35 cellular contexts compared by ENCODE assay signal in genomic region chr16:8971416-8971815, GRCh38.
"Had no signal": no experiment of that assay in that cellular context is flagged by ENCODE, and none has a peak within 500 bp of the region (broad histone marks: within the 10 kb centered on the region; RNA-seq: fewer than 3 reads in every experiment).

No MANE protein-coding gene starts in this region.

- DNase-seq: activated B cell treated with CpG ODN at 0.5 μM for 24 hours; activated CD4-positive, alpha-beta memory T cell treated with anti-CD3 and anti-CD28 coated beads for 36 hours; activated CD4-positive, alpha-beta T cell treated with anti-CD3 and anti-CD28 coated beads for 4 hours; activated CD4-positive, alpha-beta T cell treated with anti-CD3 and anti-CD28 coated beads, Interleukin-2, amount 10 ng/mL, durations not matched to agents 24 days and 14 days; activated CD4-positive, alpha-beta T cell treated with anti-CD3 and anti-CD28 coated beads, Interleukin-2, amount 50 U/mL, for 1 hour; activated CD4-positive, alpha-beta T cell treated with anti-CD3 and anti-CD28 coated beads, Interleukin-2, amount 50 U/mL, for 4 hours; activated CD4-positive, CD25-positive, alpha-beta regulatory T cell treated with anti-CD3 and anti-CD28 coated beads, Interleukin-2, amount 50 U/mL, for 72 hours; activated CD8-positive, alpha-beta memory T cell treated with anti-CD3 and anti-CD28 coated beads, Interleukin-2, amount 50 U/mL, for 4 hours; activated CD8-positive, alpha-beta T cell treated with anti-CD3 and anti-CD28 coated beads for 36 hours; activated effector memory CD4-positive, alpha-beta T cell treated with anti-CD3 and anti-CD28 coated beads, Interleukin-2, amount 50 U/mL, for 16 hours; activated gamma-delta T cell treated with Interleukin-2 at 50 U/mL for 16 hours; activated naive CD4-positive, alpha-beta T cell; activated naive CD4-positive, alpha-beta T cell treated with anti-CD3 and anti-CD28 coated beads for 36 hours; activated naive CD4-positive, alpha-beta T cell treated with anti-CD3 and anti-CD28 coated beads, Interleukin-2, amount 50 U/mL, for 16 hours; activated naive CD8-positive, alpha-beta T cell treated with anti-CD3 and anti-CD28 coated beads for 36 hours; activated T-cell treated with anti-CD3 and anti-CD28 coated beads for 4 hours; activated T-cell treated with anti-CD3 and anti-CD28 coated beads, Interleukin-2, amount 50 U/mL, for 1 hour; activated T-cell treated with anti-CD3 and anti-CD28 coated beads, Interleukin-2, amount 50 U/mL, for 4 hours; activated T-cell treated with anti-CD3 and anti-CD28 coated beads, Interleukin-2, amount 50 U/mL, for 72 hours; adrenal gland; amniotic stem cell; body of pancreas; brain microvascular endothelial cell; central memory CD4-positive, alpha-beta T cell; T-helper 2 cell; T-helper 9 cell had no signal

- H3K4me1 Mint-ChIP-seq: activated B cell treated with CpG ODN at 0.5 μM for 24 hours; activated CD4-positive, alpha-beta T cell treated with anti-CD3 and anti-CD28 coated beads, Interleukin-2, amount 10 ng/mL, durations not matched to agents 24 days and 14 days; activated naive CD8-positive, alpha-beta T cell treated with anti-CD3 and anti-CD28 coated beads for 36 hours; activated T-helper 17 cell treated with anti-CD3 and anti-CD28 coated beads, Interleukin-2, amount 50 U/mL, for 72 hours had no signal

- ATAC-seq: activated CD8-positive, alpha-beta T cell treated with anti-CD3 and anti-CD28 coated beads for 36 hours; activated naive CD4-positive, alpha-beta T cell treated with anti-CD3 and anti-CD28 coated beads, Interleukin-2, amount 50 U/mL, for 72 hours; activated T-cell treated with anti-CD3 and anti-CD28 coated beads, Interleukin-2, amount 50 U/mL, for 4 hours; activated T-cell treated with anti-CD3 and anti-CD28 coated beads, Interleukin-2, amount 50 U/mL, for 72 hours; activated T-helper 17 cell treated with anti-CD3 and anti-CD28 coated beads, Interleukin-2, amount 50 U/mL, for 72 hours; body of pancreas had no signal

- FAIRE-seq: astrocyte, TTC549 had no signal

- H3K4me1 ChIP-seq: body of pancreas, breast epithelium had no signal

- H3K27me3 ChIP-seq: adrenal gland, body of pancreas, brain microvascular endothelial cell, breast epithelium had no signal

- H3K36me3 ChIP-seq: adrenal gland, brain microvascular endothelial cell, breast epithelium had no signal

- H3K4me3 ChIP-seq: adrenal gland, body of pancreas, breast epithelium had no signal

- H3K27ac Mint-ChIP-seq: activated B cell treated with CpG ODN at 0.5 μM for 24 hours; activated CD4-positive, alpha-beta memory T cell treated with anti-CD3 and anti-CD28 coated beads for 36 hours; activated CD4-positive, alpha-beta T cell treated with anti-CD3 and anti-CD28 coated beads, Interleukin-2, amount 10 ng/mL, durations not matched to agents 24 days and 14 days; activated CD8-positive, alpha-beta T cell treated with anti-CD3 and anti-CD28 coated beads for 36 hours; activated naive CD4-positive, alpha-beta T cell treated with anti-CD3 and anti-CD28 coated beads for 36 hours; activated naive CD4-positive, alpha-beta T cell treated with anti-CD3 and anti-CD28 coated beads, Interleukin-2, amount 50 U/mL, for 72 hours; activated naive CD8-positive, alpha-beta T cell treated with anti-CD3 and anti-CD28 coated beads for 36 hours; activated T-cell treated with anti-CD3 and anti-CD28 coated beads, Interleukin-2, amount 50 U/mL, for 72 hours; activated T-helper 1 cell treated with anti-CD3 and anti-CD28 coated beads, Interleukin-12 subunit alpha, Interleukin-12 subunit beta, Interleukin-2, Interleukin-4 antibody, amounts not matched to agents 30 ng/mL and 10 ng/mL and 1 ng/mL, durations not matched to agents 14 hours and 24 hours and 36 hours; activated T-helper 17 cell treated with anti-CD3 and anti-CD28 coated beads, Interleukin-2, amount 50 U/mL, for 72 hours; T-helper 1 cell treated with Interleukin-12 subunit alpha and Interleukin-12 subunit beta and Interleukin-4 antibody, amounts not matched to agents 30 μg/mL and 1 μg/mL, for 36 hours; T-helper 2 cell treated with Interferon-gamma antibody and Interleukin-4, amounts not matched to agents 5 μg/mL and 100 μg/mL, for 36 hours had no signal

- H3K4me3 Mint-ChIP-seq: activated B cell treated with CpG ODN at 0.5 μM for 24 hours; activated CD4-positive, alpha-beta memory T cell treated with anti-CD3 and anti-CD28 coated beads for 36 hours; activated CD4-positive, alpha-beta T cell treated with anti-CD3 and anti-CD28 coated beads, Interleukin-2, amount 10 ng/mL, durations not matched to agents 24 days and 14 days; activated CD8-positive, alpha-beta T cell treated with anti-CD3 and anti-CD28 coated beads for 36 hours; activated naive CD4-positive, alpha-beta T cell treated with anti-CD3 and anti-CD28 coated beads for 36 hours; activated naive CD8-positive, alpha-beta T cell treated with anti-CD3 and anti-CD28 coated beads for 36 hours; activated T-cell treated with anti-CD3 and anti-CD28 coated beads, Interleukin-2, amount 50 U/mL, for 4 hours; activated T-cell treated with anti-CD3 and anti-CD28 coated beads, Interleukin-2, amount 50 U/mL, for 72 hours; activated T-helper 1 cell treated with anti-CD3 and anti-CD28 coated beads, Interleukin-12 subunit alpha, Interleukin-12 subunit beta, Interleukin-2, Interleukin-4 antibody, amounts not matched to agents 30 ng/mL and 10 ng/mL and 1 ng/mL, durations not matched to agents 14 hours and 24 hours and 36 hours; activated T-helper 17 cell treated with anti-CD3 and anti-CD28 coated beads, Interleukin-2, amount 50 U/mL, for 72 hours; T-helper 1 cell treated with Interleukin-12 subunit alpha and Interleukin-12 subunit beta and Interleukin-4 antibody, amounts not matched to agents 30 μg/mL and 1 μg/mL, for 36 hours; T-helper 2 cell treated with Interferon-gamma antibody and Interleukin-4, amounts not matched to agents 5 μg/mL and 100 μg/mL, for 36 hours had no signal

- H3K9me3 Mint-ChIP-seq: activated B cell treated with CpG ODN at 0.5 μM for 24 hours; activated CD4-positive, alpha-beta memory T cell treated with anti-CD3 and anti-CD28 coated beads for 36 hours; activated CD4-positive, alpha-beta T cell treated with anti-CD3 and anti-CD28 coated beads, Interleukin-2, amount 10 ng/mL, durations not matched to agents 24 days and 14 days; activated CD8-positive, alpha-beta T cell treated with anti-CD3 and anti-CD28 coated beads for 36 hours; activated naive CD4-positive, alpha-beta T cell treated with anti-CD3 and anti-CD28 coated beads for 36 hours; activated naive CD4-positive, alpha-beta T cell treated with anti-CD3 and anti-CD28 coated beads, Interleukin-2, amount 50 U/mL, for 72 hours; activated naive CD8-positive, alpha-beta T cell treated with anti-CD3 and anti-CD28 coated beads for 36 hours; activated T-cell treated with anti-CD3 and anti-CD28 coated beads, Interleukin-2, amount 50 U/mL, for 4 hours; activated T-cell treated with anti-CD3 and anti-CD28 coated beads, Interleukin-2, amount 50 U/mL, for 72 hours; activated T-helper 1 cell treated with anti-CD3 and anti-CD28 coated beads, Interleukin-12 subunit alpha, Interleukin-12 subunit beta, Interleukin-2, Interleukin-4 antibody, amounts not matched to agents 30 ng/mL and 10 ng/mL and 1 ng/mL, durations not matched to agents 14 hours and 24 hours and 36 hours; activated T-helper 17 cell treated with anti-CD3 and anti-CD28 coated beads, Interleukin-2, amount 50 U/mL, for 72 hours; T-helper 1 cell treated with Interleukin-12 subunit alpha and Interleukin-12 subunit beta and Interleukin-4 antibody, amounts not matched to agents 30 μg/mL and 1 μg/mL, for 36 hours; T-helper 2 cell treated with Interferon-gamma antibody and Interleukin-4, amounts not matched to agents 5 μg/mL and 100 μg/mL, for 36 hours had no signal

- H3K36me3 Mint-ChIP-seq: activated CD4-positive, alpha-beta memory T cell treated with anti-CD3 and anti-CD28 coated beads for 36 hours; activated naive CD4-positive, alpha-beta T cell treated with anti-CD3 and anti-CD28 coated beads, Interleukin-2, amount 50 U/mL, for 72 hours; activated naive CD8-positive, alpha-beta T cell treated with anti-CD3 and anti-CD28 coated beads for 36 hours had no signal

- H3K27ac ChIP-seq: adrenal gland, body of pancreas, brain microvascular endothelial cell, breast epithelium, VCaP had no signal

- H3K9me3 ChIP-seq: adrenal gland, body of pancreas, breast epithelium had no signal

- H3K27me3 Mint-ChIP-seq: activated B cell treated with CpG ODN at 0.5 μM for 24 hours; activated CD4-positive, alpha-beta memory T cell treated with anti-CD3 and anti-CD28 coated beads for 36 hours; activated T-helper 17 cell treated with anti-CD3 and anti-CD28 coated beads, Interleukin-2, amount 50 U/mL, for 72 hours had no signal
